ENCODE assay signal across 2 cellular contexts in genomic region chr3:196051336-196052076, GRCh38.
TF ChIP-seq lines count a peak whose summit lies in the region.

No MANE protein-coding gene starts in this region.

TF ChIP-seq in A549, 52 proteins besides CTCF, POLR2A, EP300 and RAD21:
- TF ChIP-seq MAFK (IDR thresholded peaks at IDR 0.05; ENCODE audit: partially characterized antibody) = peak; percentile 59
- no peak for TF ChIP-seq SREBF2 (IDR thresholded peaks at IDR 0.05)
- no peak for TF ChIP-seq CHD4 (IDR thresholded peaks at IDR 0.05; ENCODE audit: borderline replicate concordance)
- TF ChIP-seq HES2 (IDR thresholded peaks at IDR 0.05) = no peak
- TF ChIP-seq BHLHE40 (IDR thresholded peaks at IDR 0.05; ENCODE audit: low read depth, low read length) = no peak
TF ChIP-seq in A549: peak in this region for 1.

TF ChIP-seq in endothelial cell of umbilical vein, 7 proteins besides CTCF, POLR2A, EP300 and RAD21:
- TF ChIP-seq JUN (IDR thresholded peaks at IDR 0.05; ENCODE audit: borderline replicate concordance, insufficient read depth, insufficient read length, low read depth) = no peak
